In the genomic region with DNA sequence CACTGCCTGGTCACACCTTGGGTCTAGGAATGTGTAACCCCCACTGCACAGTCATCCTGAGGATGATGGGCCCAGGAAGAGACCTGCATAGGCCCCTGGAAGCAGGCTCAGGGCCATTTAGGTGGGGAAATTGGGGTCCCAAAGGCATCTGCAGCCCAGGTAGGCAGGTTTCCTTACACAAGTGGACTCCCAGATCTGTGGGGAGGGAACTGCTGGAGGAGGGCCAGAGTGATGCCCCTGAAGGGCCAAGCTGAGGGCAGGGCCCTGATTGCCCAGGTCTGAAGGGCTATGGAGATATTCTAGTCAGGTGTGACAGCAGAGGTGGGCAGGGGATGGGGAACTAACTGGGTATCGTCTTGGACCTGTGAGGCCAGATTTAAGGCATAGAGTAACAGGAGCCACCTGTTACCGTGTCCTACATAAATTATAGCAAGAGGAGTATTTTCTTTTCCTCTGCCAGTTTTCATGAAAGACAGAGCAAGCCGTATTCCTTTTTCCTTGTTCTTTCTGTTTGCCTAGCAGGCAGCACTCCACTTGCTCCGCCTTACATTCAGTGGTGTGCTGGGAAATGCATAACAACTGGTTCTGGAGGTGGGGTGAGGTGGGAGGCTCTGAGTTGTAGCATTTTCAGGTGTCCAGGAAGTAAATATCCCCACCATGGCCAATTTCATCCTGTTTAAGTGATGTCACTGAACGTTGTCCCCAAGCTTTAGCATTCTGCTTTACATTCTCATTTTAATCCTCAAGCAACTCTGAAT, we compare ENCODE assay signal across 17 cellular contexts. TPM values are rescaled to one million over a fixed set of nuclear protein-coding genes. Genes with fewer than 3 reads are reported as not detected.
DNase-seq lines count a peak whose midpoint lies in the region; ATAC-seq and TF ChIP-seq lines count a peak whose summit lies in the region.
"Had no signal": no experiment of that assay in that cellular context is flagged by ENCODE, and none has a peak within 500 bp of the region (broad histone marks: within the 10 kb centered on the region; RNA-seq: fewer than 3 reads in every experiment).

No MANE protein-coding gene starts in this region.

- H3K4me1 ChIP-seq in right atrium auricular region = peaks cover 0 to 55% of the 10 kb centered on the region in 2 donors
- H3K4me1 ChIP-seq in muscle layer of colon (ENCODE audit: insufficient read depth, low read length) = peaks cover 60% of the 10 kb centered on the region
- no peaks in the 10 kb centered on the region for H3K4me1 ChIP-seq in urinary bladder (ENCODE audit: insufficient read depth)
- H3K4me1 ChIP-seq: Caco-2 had no signal

- peaks cover 7 to 10% of the 10 kb centered on the region in 2 donors for H3K9me3 Mint-ChIP-seq in stimulated activated naive CD8-positive, alpha-beta T cell treated with anti-CD3 and anti-CD28 coated beads, Interleukin-15, amount 100 ng/mL, for 72 hours
- H3K9me3 Mint-ChIP-seq in chondrocyte (ENCODE audit: low read depth) = peaks cover 6% of the 10 kb centered on the region

- no peak for DNase-seq in right atrium auricular region (ENCODE audit: low spot score)
- DNase-seq in left ventricle myocardium superior = no peak
- no peak for DNase-seq in caudate nucleus (lab: John Stamatoyannopoulos, UW)
- no peak for DNase-seq in NCI-H2196 treated with DMSO at 0.1 percent for 48 hours (lab: John Stamatoyannopoulos, UW; ENCODE audit: unreplicated experiment)
- DNase-seq in stimulated activated naive CD8-positive, alpha-beta T cell treated with anti-CD3 and anti-CD28 coated beads, Interleukin-15, amount 100 ng/mL, for 72 hours = no peak
- no peak for DNase-seq in chondrocyte (ENCODE audit: low spot score)
- DNase-seq: activated CD4-positive, alpha-beta T cell treated with anti-CD3 and anti-CD28 coated beads, Interleukin-2, amount 50 U/mL, for 4 hours; activated T-cell treated with anti-CD3 and anti-CD28 coated beads, Interleukin-2, amount 50 U/mL, for 1 hour; Caco-2; NCI-H1092 treated with DMSO at 0.1 percent for 48 hours; NCI-H2227 treated with DMSO at 0.1 percent for 48 hours; nephron progenitor cell; substantia nigra had no signal

- H3K27ac ChIP-seq in right atrium auricular region (peak overlapping the region; percentile 26 to 62), caudate nucleus (ENCODE audit: low read depth, low read length) (peak overlapping the region; percentile 26), muscle layer of colon (ENCODE audit: low read depth, low read length) (peak overlapping the region; percentile 58), urinary bladder (ENCODE audit: low read depth) (peak overlapping the region; percentile 48)

- no peak overlapping the region for H3K9ac ChIP-seq in muscle layer of colon (ENCODE audit: low read length)

- H3K27me3 Mint-ChIP-seq in stimulated activated naive CD8-positive, alpha-beta T cell treated with anti-CD3 and anti-CD28 coated beads, Interleukin-15, amount 100 ng/mL, for 72 hours = no peaks in the 10 kb centered on the region
- H3K27me3 Mint-ChIP-seq in chondrocyte (ENCODE audit: low read depth) = no peaks in the 10 kb centered on the region

- H3K27me3 ChIP-seq in right atrium auricular region = no peaks in the 10 kb centered on the region
- no peaks in the 10 kb centered on the region for H3K27me3 ChIP-seq in muscle layer of colon (ENCODE audit: control insufficient read depth in 1 of 2, insufficient read depth in 2 of 2, low read length in 2 of 2)

- H3K36me3 Mint-ChIP-seq in chondrocyte (ENCODE audit: low read depth) = peaks cover 2% of the 10 kb centered on the region

- peaks cover 36% of the 10 kb centered on the region for H3K4me1 Mint-ChIP-seq in stimulated activated naive CD8-positive, alpha-beta T cell treated with anti-CD3 and anti-CD28 coated beads, Interleukin-15, amount 100 ng/mL, for 72 hours
- no peaks in the 10 kb centered on the region for H3K4me1 Mint-ChIP-seq in chondrocyte (ENCODE audit: low read depth)

- H3K4me3 ChIP-seq in right atrium auricular region (no peak overlapping the region), muscle layer of colon (ENCODE audit: low read depth in 1 of 2, low read length in 2 of 2) (no peak overlapping the region), urinary bladder (ENCODE audit: low read depth, low read length) (no peak overlapping the region)
- H3K4me3 ChIP-seq: GM12878 had no signal

- H3K9me3 ChIP-seq in right atrium auricular region = peaks cover 0 to 4% of the 10 kb centered on the region in 2 donors
- no peaks in the 10 kb centered on the region for H3K9me3 ChIP-seq in muscle layer of colon (ENCODE audit: low read length)

- WGBS in urinary bladder = 64% methylated on average over 5 of the region's 5 CpGs

- no peak overlapping the region for H3K4me3 Mint-ChIP-seq in stimulated activated naive CD8-positive, alpha-beta T cell treated with anti-CD3 and anti-CD28 coated beads, Interleukin-15, amount 100 ng/mL, for 72 hours
- H3K4me3 Mint-ChIP-seq in chondrocyte (ENCODE audit: unreplicated experiment) = no peak overlapping the region
- H3K4me3 Mint-ChIP-seq: nephron progenitor cell had no signal

- no peak overlapping the region for H3K27ac Mint-ChIP-seq in stimulated activated naive CD8-positive, alpha-beta T cell treated with anti-CD3 and anti-CD28 coated beads, Interleukin-15, amount 100 ng/mL, for 72 hours
- H3K27ac Mint-ChIP-seq in chondrocyte (ENCODE audit: unreplicated experiment) = no peak overlapping the region

- intact Hi-C loops in left ventricle myocardium superior (cut with micrococcal nuclease) = no loop called here

- TF ChIP-seq CTCF in right atrium auricular region (IDR thresholded peaks at IDR 0.05) (no peak), chondrocyte (IDR thresholded peaks at IDR 0.05) (no peak)

- H3K36me3 ChIP-seq in right atrium auricular region = no peaks in the 10 kb centered on the region
- H3K36me3 ChIP-seq in muscle layer of colon (ENCODE audit: insufficient read depth, low read length) = no peaks in the 10 kb centered on the region
- H3K36me3 ChIP-seq in urinary bladder (ENCODE audit: insufficient read depth) = no peaks in the 10 kb centered on the region

- ATAC-seq in left ventricle myocardium superior = no peak
- ATAC-seq in stimulated activated naive CD8-positive, alpha-beta T cell treated with anti-CD3 and anti-CD28 coated beads, Interleukin-15, amount 100 ng/mL, for 72 hours = no peak
- ATAC-seq: activated naive CD4-positive, alpha-beta T cell treated with anti-CD3 and anti-CD28 coated beads, Interleukin-2, amount 50 U/mL, for 72 hours; GM12878 had no signal

RNA-seq across cellular contexts. Expression of a gene that starts 41.3 kb away (rescaled TPM):
- total RNA-seq in right atrium auricular region (10 to 100 TPM; 10.1 to 11.4 TPM), left ventricle myocardium superior (35.1 TPM), urinary bladder (3.9 TPM), chondrocyte (1.9 to 2.8 TPM (median 1.9 TPM) in 3 replicates)
- polyA plus RNA-seq in urinary bladder = 7.6 TPM
